ENCODE assay signal across 32 cellular contexts in the genomic region with DNA sequence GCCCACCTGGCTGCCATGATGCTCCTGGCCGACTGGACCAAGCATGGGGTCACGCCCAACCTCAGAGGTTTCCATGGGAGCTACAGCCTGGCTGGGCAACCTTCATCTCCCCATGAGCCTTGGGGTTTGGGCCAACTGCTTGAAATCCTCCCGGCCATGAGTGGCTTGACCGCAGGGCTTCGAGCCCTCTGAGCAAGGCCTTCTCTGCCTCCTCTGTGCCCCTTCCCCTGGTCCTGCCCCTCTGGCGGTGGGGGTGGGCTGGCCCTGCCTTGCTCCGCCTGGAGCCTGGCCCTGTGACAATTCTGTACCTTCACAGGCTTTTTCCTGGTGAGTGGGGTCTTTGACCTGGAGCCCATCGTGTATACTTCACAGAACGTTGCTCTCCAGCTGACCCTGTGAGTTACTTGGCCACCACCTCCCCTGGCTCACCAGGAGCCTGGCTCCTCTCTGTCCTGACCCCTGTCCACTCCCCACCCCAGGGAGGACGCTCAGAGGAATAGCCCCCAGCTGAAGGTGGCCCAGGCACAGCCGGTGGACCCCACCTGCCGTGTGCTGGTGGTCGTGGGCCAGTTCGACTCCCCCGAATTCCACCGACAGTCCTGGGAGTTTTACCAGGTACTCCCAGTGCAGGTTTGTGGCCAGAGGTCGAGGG. TPM values are rescaled to one million over a fixed set of nuclear protein-coding genes. Genes with fewer than 3 reads are reported as not detected.
"Had no signal": no experiment of that assay in that cellular context is flagged by ENCODE, and none has a peak within 500 bp of the region (broad histone marks: within the 10 kb centered on the region; RNA-seq: fewer than 3 reads in every experiment).

No MANE protein-coding gene starts in this region.

- H3K79me2 ChIP-seq: hepatocyte had no signal

- H3K36me3 ChIP-seq: colonic mucosa, prostate gland, thoracic aorta, transverse colon had no signal

- ATAC-seq: effector memory CD8-positive, alpha-beta T cell; foreskin keratinocyte; gastroesophageal sphincter; heart left ventricle; left cardiac atrium; stimulated activated naive B cell treated with anti-CD40 and anti-IgM and Interleukin-4, amounts not matched to agents 10 μg/mL and 1 μg/mL and 100 μg/mL, for 72 hours had no signal

- H3K27ac Mint-ChIP-seq: effector memory CD8-positive, alpha-beta T cell; memory B cell; naive B cell; natural killer cell treated with Interleukin-12 subunit alpha and Interleukin-12 subunit beta and Interleukin-15 and Interleukin-18, amount 100 ng/mL, for 72 hours; stimulated activated naive B cell treated with anti-CD40 and anti-IgM and Interleukin-4, amounts not matched to agents 10 μg/mL and 1 μg/mL and 100 μg/mL, for 72 hours; stimulated activated naive CD8-positive, alpha-beta T cell treated with anti-CD3 and anti-CD28 coated beads, Interleukin-15, Interleukin-2, amounts not matched to agents 100 ng/mL and 50 ng/mL, for 24 hours had no signal

- H3K36me3 Mint-ChIP-seq: naive B cell; natural killer cell treated with Interleukin-12 subunit alpha and Interleukin-12 subunit beta and Interleukin-15 and Interleukin-18, amount 100 ng/mL, for 72 hours had no signal

- H3K9me3 Mint-ChIP-seq: central memory CD8-positive, alpha-beta T cell; effector memory CD8-positive, alpha-beta T cell; memory B cell; naive B cell; natural killer cell treated with Interleukin-12 subunit alpha and Interleukin-12 subunit beta and Interleukin-15 and Interleukin-18, amount 100 ng/mL, for 72 hours; neural crest cell; stimulated activated naive B cell treated with anti-CD40 and anti-IgM and Interleukin-4, amounts not matched to agents 10 μg/mL and 1 μg/mL and 100 μg/mL, for 72 hours; stimulated activated naive CD8-positive, alpha-beta T cell treated with anti-CD3 and anti-CD28 coated beads, Interleukin-15, Interleukin-2, amounts not matched to agents 100 ng/mL and 50 ng/mL, for 24 hours had no signal

- H2AFZ ChIP-seq: hepatocyte had no signal

- H3K27ac ChIP-seq: colonic mucosa, foreskin keratinocyte, gastroesophageal sphincter, heart left ventricle, hepatocyte, left ventricle myocardium inferior, prostate gland, skin epidermis, spleen, thoracic aorta, transverse colon, vagina had no signal

- H3K9me3 ChIP-seq: colonic mucosa, gastroesophageal sphincter, heart left ventricle, left ventricle myocardium inferior, mucosa of descending colon, prostate gland, spleen, thoracic aorta, transverse colon, vagina had no signal

- H3K4me2 ChIP-seq: hepatocyte had no signal

- DNase-seq: colonic mucosa; effector memory CD8-positive, alpha-beta T cell; erythroblast; foreskin keratinocyte; heart left ventricle; left cardiac atrium; left ventricle myocardium inferior; mucosa of descending colon; naive B cell; spleen; stimulated activated CD4-positive, alpha-beta T cell treated with anti-CD3 and anti-CD28 coated beads, Interleukin-4, amount 100 ng/mL, for 4 hours; stimulated activated naive B cell treated with anti-CD40 and anti-IgM and Interleukin-4, amounts not matched to agents 10 μg/mL and 1 μg/mL and 100 μg/mL, for 72 hours; transverse colon had no signal

- H3K4me3 ChIP-seq: colonic mucosa, gastroesophageal sphincter, heart left ventricle, hepatocyte, left ventricle myocardium inferior, lung, mucosa of descending colon, prostate gland, skin epidermis, spleen, thoracic aorta, transverse colon, vagina had no signal

- H3K4me1 Mint-ChIP-seq: central memory CD8-positive, alpha-beta T cell; naive B cell; neural crest cell; stimulated activated naive B cell treated with anti-CD40 and anti-IgM and Interleukin-4, amounts not matched to agents 10 μg/mL and 1 μg/mL and 100 μg/mL, for 72 hours had no signal

- FAIRE-seq: endometrium had no signal

- H3K27me3 ChIP-seq: colonic mucosa, foreskin keratinocyte, gastroesophageal sphincter, heart left ventricle, hepatocyte, spleen, transverse colon, vagina had no signal

- H3K4me1 ChIP-seq: colonic mucosa, foreskin keratinocyte, gastroesophageal sphincter, prostate gland, spleen, transverse colon, vagina had no signal

- H3K4me3 Mint-ChIP-seq: central memory CD8-positive, alpha-beta T cell; effector memory CD8-positive, alpha-beta T cell; memory B cell; naive B cell; natural killer cell treated with Interleukin-12 subunit alpha and Interleukin-12 subunit beta and Interleukin-15 and Interleukin-18, amount 100 ng/mL, for 72 hours; neural crest cell; stimulated activated naive B cell treated with anti-CD40 and anti-IgM and Interleukin-4, amounts not matched to agents 10 μg/mL and 1 μg/mL and 100 μg/mL, for 72 hours; stimulated activated naive CD8-positive, alpha-beta T cell treated with anti-CD3 and anti-CD28 coated beads, Interleukin-15, Interleukin-2, amounts not matched to agents 100 ng/mL and 50 ng/mL, for 24 hours had no signal

- H3K27me3 Mint-ChIP-seq: central memory CD8-positive, alpha-beta T cell; effector memory CD8-positive, alpha-beta T cell; memory B cell; naive B cell; natural killer cell treated with Interleukin-12 subunit alpha and Interleukin-12 subunit beta and Interleukin-15 and Interleukin-18, amount 100 ng/mL, for 72 hours; stimulated activated naive B cell treated with anti-CD40 and anti-IgM and Interleukin-4, amounts not matched to agents 10 μg/mL and 1 μg/mL and 100 μg/mL, for 72 hours; stimulated activated naive CD8-positive, alpha-beta T cell treated with anti-CD3 and anti-CD28 coated beads, Interleukin-15, Interleukin-2, amounts not matched to agents 100 ng/mL and 50 ng/mL, for 24 hours had no signal

RNA-seq across cellular contexts. Expression of a gene that starts 26.2 kb away (rescaled TPM):
- total RNA-seq: chondrocyte; colonic mucosa; fibroblast of lung; foreskin keratinocyte; gastroesophageal sphincter; heart left ventricle; kidney epithelial cell; left cardiac atrium; left ventricle myocardium inferior; mucosa of descending colon; natural killer cell treated with Interleukin-12 subunit alpha and Interleukin-12 subunit beta and Interleukin-15 and Interleukin-18, amount 100 ng/mL, for 72 hours; neural crest cell; osteocyte; prostate gland; right cardiac atrium; spleen; thoracic aorta; transverse colon; ureter; vagina had no signal
- polyA plus RNA-seq: fibroblast of lung, foreskin keratinocyte, heart left ventricle, right cardiac atrium, spleen had no signal
